ENCODE assay signal across 27 cellular contexts in genomic region chr4:91304292-91304691, GRCh38.
"Had no signal": no experiment of that assay in that cellular context is flagged by ENCODE, and none has a peak within 500 bp of the region (broad histone marks: within the 10 kb centered on the region; RNA-seq: fewer than 3 reads in every experiment).

No MANE protein-coding gene starts in this region.

- DNase-seq: colonic mucosa; cortex of kidney; effector CD8-positive, alpha-beta T cell; effector memory CD8-positive, alpha-beta T cell; endodermal cell; erythroblast; esophagus squamous epithelium; foreskin fibroblast; foreskin melanocyte; gastrocnemius medialis; glutamatergic neuron; head of caudate nucleus; heart right ventricle; hippocampal formation; left cardiac atrium; left lung; left ventricle myocardium superior; lower lobe of right lung; mesenchymal stem cell; mucosa of descending colon; naive B cell had no signal

- H3K27ac Mint-ChIP-seq: dendritic cell treated with granulocyte-macrophage colony-stimulating factor and Interleukin-4, amounts not matched to agents 40 ng/mL and 50 ng/mL, for 4 days; effector memory CD8-positive, alpha-beta T cell; endodermal cell; mesothelial cell of epicardium; naive B cell had no signal

- H3K36me3 Mint-ChIP-seq: mesothelial cell of epicardium, naive B cell had no signal

- H3K4me1 ChIP-seq: colonic mucosa, esophagus squamous epithelium, gastrocnemius medialis, heart right ventricle, left lung, lower lobe of right lung had no signal

- H3K27me3 ChIP-seq: colonic mucosa, esophagus squamous epithelium, gastrocnemius medialis, heart right ventricle, left lung had no signal

- H3K36me3 ChIP-seq: colonic mucosa, esophagus squamous epithelium, gastrocnemius medialis, heart right ventricle, left lung, lower lobe of right lung had no signal

- H3K4me3 Mint-ChIP-seq: dendritic cell treated with granulocyte-macrophage colony-stimulating factor and Interleukin-4, amounts not matched to agents 40 ng/mL and 50 ng/mL, for 4 days; effector memory CD8-positive, alpha-beta T cell; endodermal cell; mesothelial cell of epicardium; naive B cell had no signal

- H3K9me3 Mint-ChIP-seq: endodermal cell, mesothelial cell of epicardium had no signal

- FAIRE-seq: islet of Langerhans, keratinocyte had no signal

- H3K4me1 Mint-ChIP-seq: endodermal cell, mesothelial cell of epicardium, naive B cell had no signal

- H3K27ac ChIP-seq: colonic mucosa, epithelial cell of prostate, esophagus squamous epithelium, gastrocnemius medialis, heart right ventricle, left lung, lower lobe of right lung had no signal

- H3K27me3 Mint-ChIP-seq: dendritic cell treated with granulocyte-macrophage colony-stimulating factor and Interleukin-4, amounts not matched to agents 40 ng/mL and 50 ng/mL, for 4 days; effector memory CD8-positive, alpha-beta T cell; naive B cell had no signal

- H3K9me3 ChIP-seq: colonic mucosa, esophagus squamous epithelium, gastrocnemius medialis, heart right ventricle, lower lobe of right lung, mucosa of descending colon had no signal

- H3K4me3 ChIP-seq: colonic mucosa, esophagus squamous epithelium, gastrocnemius medialis, heart right ventricle, left lung, lower lobe of right lung, mucosa of descending colon had no signal

- ATAC-seq: effector memory CD8-positive, alpha-beta T cell; esophagus mucosa; gastrocnemius medialis; heart right ventricle; left cardiac atrium; left lung; left ventricle myocardium superior; lower lobe of right lung; mucosa of descending colon had no signal
